In genomic region chr4:11483076-11483475, GRCh38 we compare ENCODE assay signal across 25 cellular contexts. TPM values are rescaled to one million over a fixed set of nuclear protein-coding genes. Genes with fewer than 3 reads are reported as not detected.
DNase-seq lines count a peak whose midpoint lies in the region; ATAC-seq, FAIRE-seq and TF ChIP-seq lines count a peak whose summit lies in the region.
"Had no signal": no experiment of that assay in that cellular context is flagged by ENCODE, and none has a peak within 500 bp of the region (broad histone marks: within the 10 kb centered on the region; RNA-seq: fewer than 3 reads in every experiment).

No MANE protein-coding gene starts in this region.

- H3K9ac ChIP-seq in endothelial cell of umbilical vein (replicated peaks; ENCODE audit: extremely low read depth, insufficient read depth, low read length) (no peak overlapping the region), smooth muscle cell (ENCODE audit: low read depth) (no peak overlapping the region)

- BruUV-seq in endothelial cell of umbilical vein (replicated peaks; lab: Mats Ljungman, UMichigan): no TSS peak

- no peak for TF ChIP-seq POLR2A in endothelial cell of umbilical vein (IDR thresholded peaks at IDR 0.05; ENCODE audit: low read depth, low read length)

- peaks cover 4% of the 10 kb centered on the region in 2 donors for H3K9me3 Mint-ChIP-seq in activated naive CD4-positive, alpha-beta T cell treated with anti-CD3 and anti-CD28 coated beads, Interleukin-2, amount 50 U/mL, for 72 hours
- no peaks in the 10 kb centered on the region for H3K9me3 Mint-ChIP-seq in activated naive CD4-positive, alpha-beta T cell treated with anti-CD3 and anti-CD28 coated beads for 36 hours
- H3K9me3 Mint-ChIP-seq: activated T-helper 2 cell treated with anti-CD3 and anti-CD28 coated beads, Interferon-gamma antibody, Interleukin-2, Interleukin-4, amounts not matched to agents 10 μg/mL and 5 μg/mL and 100 μg/mL, durations not matched to agents 14 hours and 24 hours and 36 hours; endodermal cell had no signal

- no peaks in the 10 kb centered on the region for H3K27me3 ChIP-seq in endothelial cell of umbilical vein (ENCODE audit: control insufficient read depth in 2 of 2, insufficient read depth in 2 of 2, low read length in 2 of 2)
- no peaks in the 10 kb centered on the region for H3K27me3 ChIP-seq in smooth muscle cell (ENCODE audit: low read depth)
- H3K27me3 ChIP-seq in ascending aorta: no peaks in the 10 kb centered on the region
- H3K27me3 ChIP-seq: adrenal gland, stomach, upper lobe of left lung had no signal

- H3K36me3 Mint-ChIP-seq in activated naive CD4-positive, alpha-beta T cell treated with anti-CD3 and anti-CD28 coated beads, Interleukin-2, amount 50 U/mL, for 72 hours: peaks cover 6% of the 10 kb centered on the region in 2 donors
- no peaks in the 10 kb centered on the region for H3K36me3 Mint-ChIP-seq in activated naive CD4-positive, alpha-beta T cell treated with anti-CD3 and anti-CD28 coated beads for 36 hours (ENCODE audit: low read depth)

- H3K4me1 ChIP-seq in endothelial cell of umbilical vein (ENCODE audit: control insufficient read depth, extremely low read depth, insufficient read depth, low read length) (peaks cover 24% of the 10 kb centered on the region), smooth muscle cell (ENCODE audit: low read depth) (peaks cover 5% of the 10 kb centered on the region), ascending aorta (no peaks in the 10 kb centered on the region)
- H3K4me1 ChIP-seq: HAP-1 had no signal

- no peak overlapping the region for H3K4me3 Mint-ChIP-seq in activated naive CD4-positive, alpha-beta T cell treated with anti-CD3 and anti-CD28 coated beads for 36 hours
- H3K4me3 Mint-ChIP-seq: endodermal cell had no signal

- H3K79me2 ChIP-seq in endothelial cell of umbilical vein (ENCODE audit: control insufficient read depth, insufficient read depth, low read length) (no peaks in the 10 kb centered on the region), smooth muscle cell (ENCODE audit: low read depth) (no peaks in the 10 kb centered on the region)

- POLR2A ChIA-PET in endothelial cell of umbilical vein (lab: Charles Lee): no interaction called here

- dilution Hi-C loops in endothelial cell of umbilical vein (cut with MboI; ENCODE audit: extremely low pct_ligation_motif_present, low sequenced_read_pairs): no loop called here

- H3K9me1 ChIP-seq in endothelial cell of umbilical vein (replicated peaks; ENCODE audit: control insufficient read depth, extremely low read depth, insufficient read depth, low read length): no peaks in the 10 kb centered on the region

- WGBS in smooth muscle cell (ENCODE audit: low lambda C conversion rate): 15% methylated on average over 3 of the region's 3 CpGs

- no peak for FAIRE-seq in endothelial cell of umbilical vein (lab: Jason Lieb, UNC)
- FAIRE-seq: colon, GM12892, K562 had no signal

- H3K4me1 Mint-ChIP-seq in activated naive CD4-positive, alpha-beta T cell treated with anti-CD3 and anti-CD28 coated beads for 36 hours (ENCODE audit: low read depth): peaks cover 25% of the 10 kb centered on the region

- no peak overlapping the region for H3K4me2 ChIP-seq in endothelial cell of umbilical vein (ENCODE audit: insufficient read depth, low read length)
- H3K4me2 ChIP-seq in smooth muscle cell: peak overlapping the region; percentile 48

- DNase-seq in activated naive CD4-positive, alpha-beta T cell treated with anti-CD3 and anti-CD28 coated beads, Interleukin-2, amount 50 U/mL, for 72 hours (ENCODE audit: low spot score in 2 of 2): no peak
- DNase-seq in activated naive CD4-positive, alpha-beta T cell treated with anti-CD3 and anti-CD28 coated beads for 36 hours: no peak
- DNase-seq in OCI-M1 (lab: John Stamatoyannopoulos, UW) (peak; percentile 30), endothelial cell of umbilical vein (ENCODE audit: low read depth, low spot score) (peak; percentile 15), smooth muscle cell (lab: John Stamatoyannopoulos, UW; ENCODE audit: unreplicated experiment) (no peak), NCI-H1436 (lab: John Stamatoyannopoulos, UW) (no peak), ascending aorta (ENCODE audit: low spot score in 2 of 2) (no peak)
- DNase-seq: adrenal gland, endodermal cell, GF-D8, left cardiac atrium, NCI-H226, right cardiac atrium, Right ventricle myocardium superior, stomach, upper lobe of left lung had no signal

- peak; percentile 39 to 71 for ATAC-seq in activated naive CD4-positive, alpha-beta T cell treated with anti-CD3 and anti-CD28 coated beads, Interleukin-2, amount 50 U/mL, for 72 hours
- no peak for ATAC-seq in HG02588 (IDR thresholded peaks at IDR 0.05; ENCODE audit: unreplicated experiment)
- ATAC-seq: K562, left cardiac atrium, right cardiac atrium had no signal

- H3K9me3 ChIP-seq in endothelial cell of umbilical vein (replicated peaks; ENCODE audit: control insufficient read depth, insufficient read depth, low read length) (no peaks in the 10 kb centered on the region), smooth muscle cell (replicated peaks; ENCODE audit: low read depth) (no peaks in the 10 kb centered on the region), ascending aorta (no peaks in the 10 kb centered on the region)
- H3K9me3 ChIP-seq: adrenal gland had no signal

- H3K4me3 ChIP-seq in endothelial cell of umbilical vein (replicated peaks in 1 of 3; ENCODE audit: insufficient read depth in 1 of 3, low read depth in 1 of 3, low read length in 3 of 3): no peak overlapping the region
- H3K4me3 ChIP-seq in smooth muscle cell: no peak overlapping the region
- no peak overlapping the region for H3K4me3 ChIP-seq in ascending aorta
- H3K4me3 ChIP-seq: adrenal gland, HAP-1, K562, stomach, upper lobe of left lung had no signal

- no peaks in the 10 kb centered on the region for H3F3A ChIP-seq in smooth muscle cell (ENCODE audit: low read depth)

- H4K20me1 ChIP-seq in endothelial cell of umbilical vein (replicated peaks; ENCODE audit: control insufficient read depth, extremely low read depth, insufficient read depth, low read length) (no peaks in the 10 kb centered on the region), smooth muscle cell (ENCODE audit: low read depth) (no peaks in the 10 kb centered on the region)

- TF ChIP-seq CTCF in endothelial cell of umbilical vein (IDR thresholded peaks at IDR 0.05; ENCODE audit: extremely low read depth in 1 of 2, insufficient read depth in 1 of 2, low read depth in 1 of 2, low read length in 2 of 2): no peak
- TF ChIP-seq CTCF in smooth muscle cell (IDR thresholded peaks at IDR 0.05; ENCODE audit: borderline replicate concordance, insufficient read depth, poor library complexity, severe bottlenecking): no peak
- no peak for TF ChIP-seq CTCF in ascending aorta (IDR thresholded peaks at IDR 0.05)

- CTCF ChIA-PET in activated naive CD4-positive, alpha-beta T cell treated with anti-CD3 and anti-CD28 coated beads for 36 hours (lab: Charles Lee): interaction anchor here (1.3 kb wide), 1 partner anchor 11 kb away, joined by 3 read pairs; no protein-coding TSS in a partner anchor
- CTCF ChIA-PET in endothelial cell of umbilical vein (lab: Charles Lee): no interaction called here

- no peaks in the 10 kb centered on the region for H3K27me3 Mint-ChIP-seq in activated naive CD4-positive, alpha-beta T cell treated with anti-CD3 and anti-CD28 coated beads for 36 hours (ENCODE audit: low read depth)

- H2AFZ ChIP-seq in endothelial cell of umbilical vein (ENCODE audit: low read depth, low read length) (no peak overlapping the region), smooth muscle cell (ENCODE audit: low read depth) (no peak overlapping the region)

- peak overlapping the region; percentile 9 for H3K27ac ChIP-seq in endothelial cell of umbilical vein (ENCODE audit: insufficient read depth, low read depth, low read length)
- H3K27ac ChIP-seq in smooth muscle cell (ENCODE audit: low read depth): peak overlapping the region; percentile 82
- no peak overlapping the region for H3K27ac ChIP-seq in ascending aorta
- H3K27ac ChIP-seq: C4-2B, stomach had no signal

- no peak overlapping the region for H3K27ac Mint-ChIP-seq in activated naive CD4-positive, alpha-beta T cell treated with anti-CD3 and anti-CD28 coated beads, Interleukin-2, amount 50 U/mL, for 72 hours
- H3K27ac Mint-ChIP-seq in activated naive CD4-positive, alpha-beta T cell treated with anti-CD3 and anti-CD28 coated beads for 36 hours: no peak overlapping the region
- H3K27ac Mint-ChIP-seq: activated T-helper 2 cell treated with anti-CD3 and anti-CD28 coated beads, Interferon-gamma antibody, Interleukin-2, Interleukin-4, amounts not matched to agents 10 μg/mL and 5 μg/mL and 100 μg/mL, durations not matched to agents 14 hours and 24 hours and 36 hours; endodermal cell had no signal

- H3K36me3 ChIP-seq in endothelial cell of umbilical vein (ENCODE audit: control insufficient read depth in 2 of 2, extremely low read depth in 1 of 2, insufficient read depth in 2 of 2, low read length in 2 of 2) (no peaks in the 10 kb centered on the region), smooth muscle cell (ENCODE audit: low read depth) (no peaks in the 10 kb centered on the region), ascending aorta (no peaks in the 10 kb centered on the region)
- H3K36me3 ChIP-seq: adrenal gland, HAP-1, stomach, upper lobe of left lung had no signal

- intact Hi-C loops in activated naive CD4-positive, alpha-beta T cell treated with anti-CD3 and anti-CD28 coated beads for 36 hours (cut with micrococcal nuclease): loop anchor here (5.0 to 10.0 kb wide), 2 partner anchors 64 to 1368 kb away; partner anchors contain the start of gene WDR1
- intact Hi-C loops in endothelial cell of umbilical vein (cut with micrococcal nuclease): loop anchor here (2.0 kb wide), 1 partner anchor 66 kb away; no protein-coding TSS in a partner anchor
- intact Hi-C loops in ascending aorta (cut with DNase I): no loop called here

TF ChIP-seq in endothelial cell of umbilical vein, 7 proteins besides CTCF, POLR2A, EP300 and RAD21 (continues in another document):
- TF ChIP-seq MAX (IDR thresholded peaks at IDR 0.05; ENCODE audit: insufficient read depth, insufficient read length): no peak

RNA-seq across cellular contexts. Expression of gene HS3ST1, which starts 54.4 kb away (rescaled TPM):
- not detected for total RNA-seq in activated naive CD4-positive, alpha-beta T cell treated with anti-CD3 and anti-CD28 coated beads, Interleukin-2, amount 50 U/mL, for 72 hours
- total RNA-seq in activated naive CD4-positive, alpha-beta T cell treated with anti-CD3 and anti-CD28 coated beads for 36 hours: not detected
- total RNA-seq in endothelial cell of umbilical vein (0.92 and 1.3 TPM in 2 replicates), smooth muscle cell (0.22 and 0.31 TPM in 2 replicates), ascending aorta (0.64 TPM)
- polyA plus RNA-seq in endothelial cell of umbilical vein (0.14 and 0.49 TPM in 2 replicates), smooth muscle cell (0.65 and 3.1 TPM in 2 replicates)
- polyA plus RNA-seq in endothelial cell of umbilical vein (2011; cell fraction: cytosol; rRNA removed): 0.23 and 0.31 TPM in 2 replicates
- polyA plus RNA-seq in endothelial cell of umbilical vein (2011; cell fraction: nucleus; rRNA removed): 0.03 and 0.08 TPM in 2 replicates
- 0.18 and 0.27 TPM in 2 replicates for polyA plus RNA-seq in endothelial cell of umbilical vein (2012)
- polyA minus RNA-seq in endothelial cell of umbilical vein: 0.15 and 0.97 TPM in 2 replicates
- polyA minus RNA-seq in endothelial cell of umbilical vein (2011; cell fraction: cytosol; rRNA and poly(A)+ RNA removed): 0.72 TPM
- polyA minus RNA-seq in endothelial cell of umbilical vein (2011; cell fraction: nucleus; rRNA and poly(A)+ RNA removed): 0.34 TPM in 1 of 2 replicates, not detected in the other
- total RNA-seq: A673, fibroblast of villous mesenchyme had no signal
- polyA plus RNA-seq: K562 had no signal

Comparison
In these comparisons a context has a peak if more than half of its experiments do, and no peak if none do; other contexts are left out.
1. DNase-seq: peak in OCI-M1 (single experiment) and endothelial cell of umbilical vein (single experiment); none in activated naive CD4-positive, alpha-beta T cell treated with anti-CD3 and anti-CD28 coated beads, Interleukin-2, amount 50 U/mL, for 72 hours (0 of 2), activated naive CD4-positive, alpha-beta T cell treated with anti-CD3 and anti-CD28 coated beads for 36 hours (single experiment), smooth muscle cell (single experiment), NCI-H1436 (single experiment) and ascending aorta (0 of 2).
2. H3K27ac ChIP-seq: peak in endothelial cell of umbilical vein (single experiment) and smooth muscle cell (single experiment); none in ascending aorta (0 of 2).